In the genomic region with DNA sequence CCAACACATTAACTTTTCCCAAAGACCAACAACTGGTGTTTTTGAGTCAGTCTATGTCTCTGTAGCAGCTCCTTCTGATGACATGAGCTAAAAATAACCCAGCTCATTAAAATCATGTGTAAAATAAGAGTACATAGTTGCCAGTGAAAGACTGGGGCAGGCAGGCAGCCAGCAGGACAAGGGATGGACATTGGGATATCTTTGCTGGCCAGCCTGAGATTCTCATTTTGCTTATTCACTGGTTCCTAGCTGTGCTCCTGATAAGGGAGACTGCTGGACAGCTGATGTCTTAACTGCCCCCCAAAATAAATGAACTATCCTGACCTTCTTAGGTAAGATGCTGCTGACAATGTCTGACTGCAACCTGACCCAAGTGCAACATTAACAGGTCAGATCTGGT, we compare ENCODE assay signal across 20 cellular contexts. TPM values are rescaled to one million over a fixed set of nuclear protein-coding genes. Genes with fewer than 3 reads are reported as not detected.
DNase-seq lines count a peak whose midpoint lies in the region; ATAC-seq and TF ChIP-seq lines count a peak whose summit lies in the region.
"Had no signal": no experiment of that assay in that cellular context is flagged by ENCODE, and none has a peak within 500 bp of the region (broad histone marks: within the 10 kb centered on the region; RNA-seq: fewer than 3 reads in every experiment).

No MANE protein-coding gene starts in this region.

- TF ChIP-seq POLR2A in adrenal gland (IDR thresholded peaks at IDR 0.05): no peak
- no peak for TF ChIP-seq POLR2A in testis (IDR thresholded peaks at IDR 0.05)
- no peak for TF ChIP-seq POLR2A in vagina (IDR thresholded peaks at IDR 0.05)

- DNase-seq in NCI-H2029 (lab: John Stamatoyannopoulos, UW) (peak; percentile 26), NCI-H2029 treated with DMSO at 0.1 percent for 48 hours (lab: John Stamatoyannopoulos, UW) (no peak), adrenal gland (peak in 5 of 7 donors; percentile 19 to 46 (median 36)), left cardiac atrium (peak; percentile 49), testis (peak; percentile 88), H7 (no peak), vagina (ENCODE audit: extremely low spot score in 2 of 2) (no peak), globus pallidus (ENCODE audit: low spot score) (no peak)
- DNase-seq: activated CD4-positive, alpha-beta T cell treated with anti-CD3 and anti-CD28 coated beads for 4 hours; activated CD8-positive, alpha-beta memory T cell treated with anti-CD3 and anti-CD28 coated beads, Interleukin-2, amount 50 U/mL, for 4 hours; activated gamma-delta T cell treated with Interleukin-2 at 50 U/mL for 16 hours; anterior cingulate cortex; CD8-positive, alpha-beta T cell; colonic mucosa; naive thymus-derived CD8-positive, alpha-beta T cell; stimulated activated CD4-positive, alpha-beta T cell treated with anti-CD3 and anti-CD28 coated beads, Interleukin-12 subunit alpha, Interleukin-12 subunit beta, amount 100 ng/mL, for 4 hours; transverse colon had no signal

- TF ChIP-seq CTCF in adrenal gland (IDR thresholded peaks at IDR 0.05) (no peak), testis (IDR thresholded peaks at IDR 0.05) (no peak), vagina (IDR thresholded peaks at IDR 0.05) (no peak)

- no peaks in the 10 kb centered on the region for H3K9me3 ChIP-seq in adrenal gland (replicated peaks in 1 of 3)
- H3K9me3 ChIP-seq in testis: no peaks in the 10 kb centered on the region
- H3K9me3 ChIP-seq in vagina: no peaks in the 10 kb centered on the region
- H3K9me3 ChIP-seq: colonic mucosa, transverse colon had no signal

- H3K4me1 ChIP-seq in adrenal gland (replicated peaks in 1 of 2): no peaks in the 10 kb centered on the region
- H3K4me1 ChIP-seq in testis: no peaks in the 10 kb centered on the region
- H3K4me1 ChIP-seq in vagina: no peaks in the 10 kb centered on the region

- ATAC-seq in left cardiac atrium: peak; percentile 75 to 78
- ATAC-seq: CD8-positive, alpha-beta T cell; HepG2; naive thymus-derived CD8-positive, alpha-beta T cell; stimulated activated effector memory CD8-positive, alpha-beta T cell treated with anti-CD3 and anti-CD28 coated beads, Interleukin-12 subunit alpha, Interleukin-12 subunit beta, amount 100 ng/mL, for 72 hours had no signal

- H3K27ac ChIP-seq in adrenal gland (no peak overlapping the region), testis (no peak overlapping the region), vagina (no peak overlapping the region)
- H3K27ac ChIP-seq: colonic mucosa, transverse colon had no signal

- H3K4me3 ChIP-seq in adrenal gland (no peak overlapping the region), testis (no peak overlapping the region), H7 (ENCODE audit: insufficient read depth, low read depth, low read length) (no peak overlapping the region), vagina (no peak overlapping the region)
- H3K4me3 ChIP-seq: colonic mucosa, transverse colon had no signal

- H3K27me3 ChIP-seq in adrenal gland (no peaks in the 10 kb centered on the region), testis (no peaks in the 10 kb centered on the region), H7 (ENCODE audit: control insufficient read depth, insufficient read depth, low read length) (no peaks in the 10 kb centered on the region), vagina (no peaks in the 10 kb centered on the region)
- H3K27me3 ChIP-seq: colonic mucosa, transverse colon had no signal

- intact Hi-C loops in adrenal gland (cut with DNase I) (no loop called here), left cardiac atrium (cut with DNase I) (no loop called here), testis (cut with DNase I; ENCODE audit: low total_unique reads) (no loop called here), vagina (cut with DNase I) (no loop called here)

- H3K36me3 ChIP-seq in adrenal gland (replicated peaks in 1 of 2): no peaks in the 10 kb centered on the region
- H3K36me3 ChIP-seq in testis (ENCODE audit: low read depth, missing control alignments): no peaks in the 10 kb centered on the region
- H3K36me3 ChIP-seq in H7 (replicated peaks; ENCODE audit: control insufficient read depth, insufficient read depth, low read length): no peaks in the 10 kb centered on the region
- H3K36me3 ChIP-seq in vagina: no peaks in the 10 kb centered on the region
- H3K36me3 ChIP-seq: colonic mucosa, transverse colon had no signal

RNA-seq across cellular contexts. Expression of a gene that starts 33.9 kb away (rescaled TPM):
- total RNA-seq in adrenal gland: 10 to 100 TPM; 13.4 to 26.7 (median 18.7) TPM
- polyA plus RNA-seq in adrenal gland: 10 to 100 TPM in 1 of 3 donors, 1 to 10 TPM in 2; 7.4 to 37.2 (median 9.2) TPM
- total RNA-seq in left cardiac atrium: 10 to 100 TPM; 19.4 to 21.6 TPM
- total RNA-seq in testis: 10 to 100 TPM; 14.3 to 14.5 TPM
- polyA plus RNA-seq in testis (ENCODE audit: insufficient read depth, low read depth, low replicate concordance): 10.9 TPM
- total RNA-seq in H7 (2014; rRNA removed; shearing (Covaris generic)): 9.1 and 11.8 TPM in 2 replicates
- 4.7 TPM for total RNA-seq in vagina
- total RNA-seq: A673; CD8-positive, alpha-beta T cell; naive thymus-derived CD8-positive, alpha-beta T cell had no signal
- polyA plus RNA-seq: naive thymus-derived CD8-positive, alpha-beta T cell had no signal

Comparison
In these comparisons a context has a peak if more than half of its experiments do, and no peak if none do; other contexts are left out.
1. DNase-seq: peak in NCI-H2029 (single experiment), adrenal gland (5 of 7), left cardiac atrium (single experiment) and testis (single experiment); none in NCI-H2029 treated with DMSO at 0.1 percent for 48 hours (single experiment), H7 (single experiment), vagina (0 of 2) and globus pallidus (single experiment).